Comparison of ENCODE assay signal across 8 cellular contexts in the genomic region with DNA sequence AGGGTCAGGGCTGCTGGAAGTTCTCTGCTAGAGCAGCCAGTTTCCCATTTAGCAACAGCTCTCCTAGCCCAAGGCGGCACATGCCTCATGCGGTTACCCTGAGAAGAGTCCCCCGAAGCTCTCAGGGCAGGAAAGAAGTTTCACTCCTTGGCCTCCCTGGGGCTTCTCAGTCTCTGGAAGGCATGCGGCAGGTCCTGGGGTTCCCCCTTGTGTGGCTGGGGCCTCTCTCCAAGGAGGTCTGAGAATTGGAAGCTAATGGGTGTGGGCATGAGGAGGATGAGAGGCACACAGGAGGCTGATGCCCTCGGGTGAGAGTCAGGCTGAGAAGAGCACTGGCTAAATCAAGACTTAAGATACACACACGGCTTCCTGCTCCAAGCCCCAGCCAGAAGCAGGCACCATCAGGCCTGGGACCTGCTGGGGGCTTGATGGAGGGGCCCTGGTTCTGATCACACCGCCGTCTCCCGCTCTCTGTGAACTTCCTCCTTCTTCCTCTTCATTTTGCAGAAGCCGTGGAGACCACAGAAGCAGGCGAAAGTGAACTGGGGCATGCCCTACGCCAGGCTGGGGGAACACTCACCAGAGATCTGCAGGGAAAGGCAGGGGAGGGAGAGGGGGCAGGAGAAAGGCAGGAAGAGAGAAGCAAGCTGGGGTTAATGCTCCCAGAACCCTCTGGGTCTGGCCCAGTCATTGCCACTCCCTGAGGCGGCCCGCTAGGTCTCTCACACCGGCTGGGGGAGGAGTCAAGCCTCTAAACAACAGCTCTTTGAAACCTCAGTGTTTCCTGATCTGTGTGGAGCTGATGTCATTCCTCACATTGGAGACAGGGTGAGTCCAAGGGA. TPM values are rescaled to one million over a fixed set of nuclear protein-coding genes. Genes with fewer than 3 reads are reported as not detected.
A peak's percentile ranks its signal among the peaks of the same experiment; 100 is the strongest.
DNase-seq lines count a peak whose midpoint lies in the region; ATAC-seq and TF ChIP-seq lines count a peak whose summit lies in the region.

No MANE protein-coding gene starts in this region.

- H3K27me3 Mint-ChIP-seq in naive B cell: peaks cover 0 to 4% (median 3%) of the 10 kb centered on the region in 3 donors
- no peaks in the 10 kb centered on the region for H3K27me3 Mint-ChIP-seq in stimulated activated naive CD8-positive, alpha-beta T cell treated with anti-CD3 and anti-CD28 coated beads, Interleukin-15, Interleukin-2, amounts not matched to agents 100 ng/mL and 50 ng/mL, for 24 hours

- POLR2A ChIA-PET in GM10248 (lab: Yijun Ruan, JAX): no interaction called here

- CTCF ChIA-PET in GM10248 (lab: Yijun Ruan, JAX): interaction anchor here (0.8 to 2.1 kb wide), 6 partner anchors 9 to 185 kb away, joined by 3 to 7 read pairs (median 4); no protein-coding TSS in a partner anchor

- no peaks in the 10 kb centered on the region for H3K36me3 Mint-ChIP-seq in naive B cell
- H3K36me3 Mint-ChIP-seq in stimulated activated naive CD8-positive, alpha-beta T cell treated with anti-CD3 and anti-CD28 coated beads, Interleukin-15, Interleukin-2, amounts not matched to agents 100 ng/mL and 50 ng/mL, for 24 hours (ENCODE audit: low read depth): no peaks in the 10 kb centered on the region

- DNase-seq in GM10248 (ENCODE audit: extremely low spot score) (peak; percentile 78), NCI-H2196 treated with DMSO at 0.1 percent for 48 hours (lab: John Stamatoyannopoulos, UW; ENCODE audit: unreplicated experiment) (peak; percentile 91), naive B cell (peak; percentile 60), amniotic stem cell (lab: John Stamatoyannopoulos, UW) (no peak)
- peak; percentile 32 to 54 for DNase-seq in activated CD4-positive, alpha-beta T cell treated with anti-CD3 and anti-CD28 coated beads, Interleukin-2, amount 50 U/mL, for 24 hours (ENCODE audit: low read depth in 1 of 2, low spot score in 1 of 2)
- peak; percentile 44 for DNase-seq in effector CD4-positive, alpha-beta T cell

- peak; percentile 86 for ATAC-seq in HG02678 (IDR thresholded peaks at IDR 0.05; ENCODE audit: unreplicated experiment)
- ATAC-seq in naive B cell (ENCODE audit: low read depth in 2 of 2): peak; percentile 78 to 81

- H3K4me3 Mint-ChIP-seq in naive B cell: peak overlapping the region; percentile 70 to 94 (median 84)
- H3K4me3 Mint-ChIP-seq in stimulated activated naive CD8-positive, alpha-beta T cell treated with anti-CD3 and anti-CD28 coated beads, Interleukin-15, Interleukin-2, amounts not matched to agents 100 ng/mL and 50 ng/mL, for 24 hours: peak overlapping the region; percentile 70

- peaks cover 48 to 89% (median 87%) of the 10 kb centered on the region in 3 donors for H3K4me1 Mint-ChIP-seq in naive B cell
- H3K4me1 Mint-ChIP-seq in stimulated activated naive CD8-positive, alpha-beta T cell treated with anti-CD3 and anti-CD28 coated beads, Interleukin-15, Interleukin-2, amounts not matched to agents 100 ng/mL and 50 ng/mL, for 24 hours (ENCODE audit: low read depth): peaks cover 26% of the 10 kb centered on the region

- peak overlapping the region; percentile 56 to 97 (median 90) for H3K27ac Mint-ChIP-seq in naive B cell
- peak overlapping the region; percentile 86 for H3K27ac Mint-ChIP-seq in stimulated activated naive CD8-positive, alpha-beta T cell treated with anti-CD3 and anti-CD28 coated beads, Interleukin-15, Interleukin-2, amounts not matched to agents 100 ng/mL and 50 ng/mL, for 24 hours

- no peaks in the 10 kb centered on the region for H3K9me3 Mint-ChIP-seq in naive B cell
- H3K9me3 Mint-ChIP-seq in stimulated activated naive CD8-positive, alpha-beta T cell treated with anti-CD3 and anti-CD28 coated beads, Interleukin-15, Interleukin-2, amounts not matched to agents 100 ng/mL and 50 ng/mL, for 24 hours: no peaks in the 10 kb centered on the region

- no peak for TF ChIP-seq CTCF in GM10248 (IDR thresholded peaks at IDR 0.05; ENCODE audit: control extremely low read depth, extremely low read depth, low read depth, missing control alignments)

RNA-seq across cellular contexts. Expression of a gene that starts 15.1 kb away (rescaled TPM):
- polyA plus RNA-seq in naive B cell (ENCODE audit: low read depth in 6 of 6): not detected

RNA-seq across cellular contexts. Expression of a gene that starts 18.8 kb away (rescaled TPM):
- not detected for polyA plus RNA-seq in naive B cell (ENCODE audit: low read depth in 6 of 6)
